Comparison of ENCODE assay signal across 30 cellular contexts in the genomic region with DNA sequence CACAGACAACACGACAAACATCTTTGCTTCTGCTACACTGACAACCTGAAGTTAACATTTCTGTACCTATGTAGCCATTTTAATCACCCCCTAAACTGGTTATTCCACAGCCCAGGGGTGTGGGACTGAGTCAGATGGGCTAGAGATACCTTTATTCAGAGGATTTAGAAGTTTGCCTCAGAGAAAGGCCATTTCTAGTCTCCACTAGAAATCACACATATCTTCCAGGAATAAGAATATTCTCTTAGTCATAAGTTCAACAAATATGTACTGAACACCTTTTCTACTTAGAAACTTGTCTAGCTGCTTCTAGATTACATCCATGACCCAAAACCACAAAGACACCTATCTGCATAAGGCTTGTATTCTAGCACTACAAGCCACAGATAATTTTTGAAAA. TPM values are rescaled to one million over a fixed set of nuclear protein-coding genes. Genes with fewer than 3 reads are reported as not detected.
DNase-seq lines count a peak whose midpoint lies in the region; ATAC-seq, FAIRE-seq and TF ChIP-seq lines count a peak whose summit lies in the region.
"Had no signal": no experiment of that assay in that cellular context is flagged by ENCODE, and none has a peak within 500 bp of the region (broad histone marks: within the 10 kb centered on the region; RNA-seq: fewer than 3 reads in every experiment).

No MANE protein-coding gene starts in this region.

- peaks cover 5% of the 10 kb centered on the region for H3K4me1 Mint-ChIP-seq in astrocyte (ENCODE audit: low read depth, unreplicated experiment)
- H3K4me1 Mint-ChIP-seq in neural progenitor cell, result peaks cover 16% of the 10 kb centered on the region
- no peaks in the 10 kb centered on the region for H3K4me1 Mint-ChIP-seq in endodermal cell
- H3K4me1 Mint-ChIP-seq: H9, immature natural killer cell, mesothelial cell of epicardium, naive B cell had no signal

- TF ChIP-seq POLR2A in esophagus squamous epithelium (IDR thresholded peaks at IDR 0.05), result no peak

- CTCF ChIA-PET in PC-3 (lab: Charles Lee), result no interaction called here

- POLR2A ChIA-PET in PC-3 (lab: Charles Lee; ENCODE audit: unreplicated experiment), result no interaction called here

- TF ChIP-seq CTCF in PC-3 (conservative IDR thresholded peaks at IDR 0.05; ENCODE audit: low read depth, low read length) (no peak), astrocyte (IDR thresholded peaks at IDR 0.05; ENCODE audit: insufficient read depth, low read depth, low read length) (no peak), esophagus squamous epithelium (IDR thresholded peaks at IDR 0.05) (no peak), neural progenitor cell (IDR thresholded peaks at IDR 0.05) (no peak), endodermal cell (conservative IDR thresholded peaks at IDR 0.05) (no peak)

- no peak overlapping the region for H3K4me3 ChIP-seq in PC-3 (ENCODE audit: low read length)
- H3K4me3 ChIP-seq in astrocyte (ENCODE audit: insufficient read depth, low read depth, low read length), result no peak overlapping the region
- H3K4me3 ChIP-seq in esophagus squamous epithelium, result no peak overlapping the region
- no peak overlapping the region for H3K4me3 ChIP-seq in skeletal muscle tissue (ENCODE audit: low read length in 3 of 3)
- no peak overlapping the region for H3K4me3 ChIP-seq in neural progenitor cell
- no peak overlapping the region for H3K4me3 ChIP-seq in endodermal cell (ENCODE audit: low read length)
- H3K4me3 ChIP-seq: body of pancreas, gastrocnemius medialis, smooth muscle cell had no signal

- H2AFZ ChIP-seq in PC-3 (ENCODE audit: low read length) (no peak overlapping the region), astrocyte (ENCODE audit: low read depth, low read length) (no peak overlapping the region), neural progenitor cell (replicated peaks) (no peak overlapping the region)

- H3K27ac Mint-ChIP-seq in astrocyte (ENCODE audit: unreplicated experiment) (no peak overlapping the region), neural progenitor cell (no peak overlapping the region), endodermal cell (no peak overlapping the region)
- H3K27ac Mint-ChIP-seq: activated T-cell treated with anti-CD3 and anti-CD28 coated beads, Interleukin-2, amount 50 U/mL, for 24 hours; immature natural killer cell; mesothelial cell of epicardium; type B pancreatic cell had no signal

- H3K79me2 ChIP-seq in PC-3 (ENCODE audit: low read length), result no peaks in the 10 kb centered on the region
- H3K79me2 ChIP-seq in astrocyte (ENCODE audit: insufficient read depth, low read length), result no peaks in the 10 kb centered on the region
- no peaks in the 10 kb centered on the region for H3K79me2 ChIP-seq in neural progenitor cell (ENCODE audit: low read depth)

- H3K36me3 Mint-ChIP-seq in astrocyte (ENCODE audit: low read depth, unreplicated experiment) (no peaks in the 10 kb centered on the region), neural progenitor cell (peaks cover 2% of the 10 kb centered on the region), endodermal cell (ENCODE audit: low read depth) (no peaks in the 10 kb centered on the region)
- H3K36me3 Mint-ChIP-seq: immature natural killer cell, mesothelial cell of epicardium, naive B cell, type B pancreatic cell had no signal

- no peak for FAIRE-seq in astrocyte (lab: Jason Lieb, UNC)
- FAIRE-seq: GM19239 had no signal

- 29 to 61% methylated on average over 1 of the region's 1 CpG for WGBS in esophagus squamous epithelium, 2 donors
- 97 to 100% methylated on average over 1 of the region's 1 CpG for WGBS in endodermal cell (ENCODE audit: insufficient coverage in 1 of 2, insufficient read length in 1 of 2), 2 experiments

- H3K9ac ChIP-seq in PC-3 (ENCODE audit: low read length), result no peak overlapping the region
- H3K9ac ChIP-seq in astrocyte (ENCODE audit: low read length), result peak overlapping the region; percentile 32
- H3K9ac ChIP-seq in skeletal muscle tissue (ENCODE audit: low read depth in 1 of 3, low read length in 3 of 3), result no peak overlapping the region
- no peak overlapping the region for H3K9ac ChIP-seq in neural progenitor cell
- H3K9ac ChIP-seq in endodermal cell (ENCODE audit: extremely low read depth, low read length, poor library complexity, severe bottlenecking), result no peak overlapping the region

- no peaks in the 10 kb centered on the region for H3K36me3 ChIP-seq in PC-3 (ENCODE audit: low read depth, low read length)
- no peaks in the 10 kb centered on the region for H3K36me3 ChIP-seq in astrocyte (ENCODE audit: insufficient read depth, low read length)
- H3K36me3 ChIP-seq in esophagus squamous epithelium, result no peaks in the 10 kb centered on the region
- no peaks in the 10 kb centered on the region for H3K36me3 ChIP-seq in skeletal muscle tissue (ENCODE audit: control insufficient read depth in 3 of 3, insufficient read depth in 3 of 3, low read length in 3 of 3)
- H3K36me3 ChIP-seq in neural progenitor cell, result no peaks in the 10 kb centered on the region
- no peaks in the 10 kb centered on the region for H3K36me3 ChIP-seq in endodermal cell (ENCODE audit: control insufficient read depth, insufficient read depth, low read length)
- H3K36me3 ChIP-seq: gastrocnemius medialis, WERI-Rb-1 had no signal

- H3K27ac ChIP-seq in PC-3 (ENCODE audit: low read length), result peak overlapping the region; percentile 68
- peak overlapping the region; percentile 90 for H3K27ac ChIP-seq in astrocyte (ENCODE audit: low read depth, low read length)
- H3K27ac ChIP-seq in esophagus squamous epithelium, result peak overlapping the region; percentile 52 to 87 (median 79)
- peak overlapping the region; percentile 47 for H3K27ac ChIP-seq in skeletal muscle tissue (ENCODE audit: low read depth, low read length)
- H3K27ac ChIP-seq in neural progenitor cell, result no peak overlapping the region
- no peak overlapping the region for H3K27ac ChIP-seq in endodermal cell (ENCODE audit: low read depth, low read length)
- H3K27ac ChIP-seq: body of pancreas, WERI-Rb-1 had no signal

- H3K27me3 ChIP-seq in PC-3 (ENCODE audit: low read length), result 0 out of 2 replicates have a peak, but pooled peaks cover 9% of the 10 kb centered on the region
- no peaks in the 10 kb centered on the region for H3K27me3 ChIP-seq in astrocyte (ENCODE audit: insufficient read depth, low read length)
- H3K27me3 ChIP-seq in esophagus squamous epithelium, result no peaks in the 10 kb centered on the region
- peaks cover 0 to 2% (median 0%) of the 10 kb centered on the region in 3 donors for H3K27me3 ChIP-seq in skeletal muscle tissue (ENCODE audit: control insufficient read depth in 3 of 3, insufficient read depth in 3 of 3, low read length in 3 of 3)
- peaks cover 15% of the 10 kb centered on the region for H3K27me3 ChIP-seq in neural progenitor cell
- H3K27me3 ChIP-seq in endodermal cell (ENCODE audit: control insufficient read depth, insufficient read depth, low read length, poor library complexity, severe bottlenecking), result no peaks in the 10 kb centered on the region
- H3K27me3 ChIP-seq: body of pancreas, gastrocnemius medialis had no signal

- DNase-seq in PC-3 (peak; percentile 43), astrocyte (ENCODE audit: low read depth) (no peak), esophagus squamous epithelium (lab: John Stamatoyannopoulos, UW) (no peak), neural progenitor cell (ENCODE audit: low spot score) (no peak), endodermal cell (no peak)
- DNase-seq in stimulated activated naive CD4-positive, alpha-beta T cell treated with Interleukin-2 at 50 U/mL for 16 hours (lab: John Stamatoyannopoulos, UW), result no peak
- DNase-seq: activated CD4-positive, alpha-beta T cell treated with anti-CD3 and anti-CD28 coated beads for 48 hours; activated gamma-delta T cell; activated T-cell treated with anti-CD3 and anti-CD28 coated beads, Interleukin-2, amount 50 U/mL, for 24 hours; body of pancreas; Calu3; effector CD8-positive, alpha-beta T cell; gastrocnemius medialis; H9; hippocampal formation; immature natural killer cell; naive B cell; NCI-H2081 treated with DMSO at 0.1 percent for 48 hours; NCI-H446 treated with DMSO at 0.1 percent for 48 hours; stimulated activated CD4-positive, alpha-beta T cell treated with anti-CD3 and anti-CD28 coated beads, Interleukin-1b, Interleukin-23, amount 100 ng/mL, for 48 hours; T-helper 9 cell; WERI-Rb-1 had no signal

- H3K4me2 ChIP-seq in PC-3 (ENCODE audit: low read length) (no peak overlapping the region), astrocyte (ENCODE audit: low read length) (peak overlapping the region; percentile 55), neural progenitor cell (no peak overlapping the region)
- H3K4me2 ChIP-seq: smooth muscle cell had no signal

- H3K9me3 ChIP-seq in PC-3 (ENCODE audit: low read length) (no peaks in the 10 kb centered on the region), astrocyte (ENCODE audit: insufficient read depth, low read depth, low read length) (no peaks in the 10 kb centered on the region), esophagus squamous epithelium (no peaks in the 10 kb centered on the region), skeletal muscle tissue (ENCODE audit: control insufficient read depth in 3 of 3, low read length in 3 of 3) (no peaks in the 10 kb centered on the region), neural progenitor cell (ENCODE audit: low read depth) (no peaks in the 10 kb centered on the region), endodermal cell (ENCODE audit: control insufficient read depth, low read length) (no peaks in the 10 kb centered on the region)
- H3K9me3 ChIP-seq: body of pancreas, gastrocnemius medialis had no signal

- H3K4me3 Mint-ChIP-seq in astrocyte (ENCODE audit: unreplicated experiment), result no peak overlapping the region
- no peak overlapping the region for H3K4me3 Mint-ChIP-seq in neural progenitor cell
- no peak overlapping the region for H3K4me3 Mint-ChIP-seq in endodermal cell
- H3K4me3 Mint-ChIP-seq: activated T-cell treated with anti-CD3 and anti-CD28 coated beads, Interleukin-2, amount 50 U/mL, for 24 hours; CD14-positive monocyte; H9; immature natural killer cell; mesothelial cell of epicardium; naive B cell; type B pancreatic cell had no signal

- H4K20me1 ChIP-seq in PC-3 (ENCODE audit: low read length), result no peaks in the 10 kb centered on the region
- H4K20me1 ChIP-seq in astrocyte (ENCODE audit: insufficient read depth, low read length), result no peaks in the 10 kb centered on the region
- no peaks in the 10 kb centered on the region for H4K20me1 ChIP-seq in neural progenitor cell (ENCODE audit: low read depth)

- no peak for ATAC-seq in PC-3
- ATAC-seq: body of pancreas, gastrocnemius medialis had no signal

- intact Hi-C loops in PC-3 (cut with micrococcal nuclease), result no loop called here
- intact Hi-C loops in esophagus squamous epithelium (cut with DNase I), result no loop called here

- H3K9me2 ChIP-seq in PC-3 (replicated peaks; ENCODE audit: low read length), result no peaks in the 10 kb centered on the region

- H3K27me3 Mint-ChIP-seq in astrocyte (ENCODE audit: low read depth, unreplicated experiment), result peaks cover 7% of the 10 kb centered on the region
- H3K27me3 Mint-ChIP-seq in neural progenitor cell (ENCODE audit: insufficient read depth, low read depth), result peaks cover 6% of the 10 kb centered on the region
- no peaks in the 10 kb centered on the region for H3K27me3 Mint-ChIP-seq in endodermal cell (ENCODE audit: insufficient read depth)
- H3K27me3 Mint-ChIP-seq: naive B cell, type B pancreatic cell had no signal

- H3K4me1 ChIP-seq in PC-3 (ENCODE audit: insufficient read depth, low read length) (peaks cover 27% of the 10 kb centered on the region), astrocyte (ENCODE audit: insufficient read depth, low read length) (peaks cover 27% of the 10 kb centered on the region), esophagus squamous epithelium (peaks cover 13 to 52% (median 33%) of the 10 kb centered on the region in 3 donors), skeletal muscle tissue (ENCODE audit: control insufficient read depth in 3 of 3, insufficient read depth in 3 of 3, low read length in 3 of 3) (peaks cover 3 to 9% (median 6%) of the 10 kb centered on the region in 3 donors), neural progenitor cell (no peaks in the 10 kb centered on the region), endodermal cell (ENCODE audit: control insufficient read depth, insufficient read depth, low read length) (no peaks in the 10 kb centered on the region)

- no TSS peak for BruUV-seq in PC-3 (replicated peaks; lab: Mats Ljungman, UMichigan)

- H3K9me3 Mint-ChIP-seq in astrocyte (ENCODE audit: unreplicated experiment) (peaks cover 6% of the 10 kb centered on the region), neural progenitor cell (peaks cover 6% of the 10 kb centered on the region), endodermal cell (no peaks in the 10 kb centered on the region)
- H3K9me3 Mint-ChIP-seq: activated T-cell treated with anti-CD3 and anti-CD28 coated beads, Interleukin-2, amount 50 U/mL, for 24 hours; CD14-positive monocyte; H9; immature natural killer cell; mesothelial cell of epicardium; type B pancreatic cell had no signal

- H3F3A ChIP-seq in PC-3 (ENCODE audit: low read length, unreplicated experiment) (no peaks in the 10 kb centered on the region), neural progenitor cell (ENCODE audit: low read depth) (no peaks in the 10 kb centered on the region)

RNA-seq across cellular contexts. Expression of a gene that starts 38.8 kb away (rescaled TPM):
- total RNA-seq in PC-3 (2014; rRNA removed) (not detected in 2 replicates), astrocyte (0.84 and 1.9 TPM in 2 replicates), esophagus squamous epithelium (10 to 100 TPM in 1 of 4 donors, 1 to 10 TPM in 3; 2.5 to 10.9 (median 8.4) TPM), skeletal muscle tissue (4.7 TPM), neural progenitor cell (ENCODE audit: low replicate concordance) (0.09 TPM in 1 of 2 replicates, not detected in the other), endodermal cell (not detected)
- polyA plus RNA-seq in endodermal cell (2013, experiment 1 of 2), result 0.75 TPM
- polyA plus RNA-seq in endodermal cell (2013, experiment 2 of 2), result 0.91 TPM
- total RNA-seq: activated CD8-positive, alpha-beta memory T cell treated with anti-CD3 and anti-CD28 coated beads for 36 hours; Calu3; HT1080 had no signal
- polyA plus RNA-seq: immature natural killer cell had no signal

Comparison
In these comparisons a context has a peak if more than half of its experiments do, and no peak if none do; other contexts are left out.
1. H3K27ac ChIP-seq: peak in PC-3 (single experiment), astrocyte (single experiment), esophagus squamous epithelium (4 of 4) and skeletal muscle tissue (single experiment); none in neural progenitor cell (single experiment) and endodermal cell (single experiment).